Comparison of ENCODE assay signal across 16 cellular contexts in genomic region chr7:33754933-33755928, GRCh38.
DNase-seq lines count a peak whose midpoint lies in the region; TF ChIP-seq lines count a peak whose summit lies in the region.
"Had no signal": no experiment of that assay in that cellular context is flagged by ENCODE, and none has a peak within 500 bp of the region (broad histone marks: within the 10 kb centered on the region; RNA-seq: fewer than 3 reads in every experiment).

No MANE protein-coding gene starts in this region.

- no peaks in the 10 kb centered on the region for H3K9me3 ChIP-seq in SK-N-MC (ENCODE audit: low read depth, low read length)
- H3K9me3 ChIP-seq: transverse colon had no signal

- CTCF ChIA-PET in HEK293T (lab: Yijun Ruan, JAX): interaction anchor here (0.6 to 1.5 kb wide), 4 partner anchors 38 to 996 kb away, joined by 3 to 7 read pairs (median 4); partner anchors contain the start of gene BMPER

- H3K36me3 ChIP-seq in SK-N-MC (ENCODE audit: insufficient read depth, low read length): no peaks in the 10 kb centered on the region
- H3K36me3 ChIP-seq: transverse colon had no signal

- DNase-seq in HEK293T (ENCODE audit: extremely low spot score) (no peak), NCI-H1105 treated with DMSO at 0.1 percent for 48 hours (lab: John Stamatoyannopoulos, UW) (peak; percentile 68), SK-N-MC (ENCODE audit: low read depth, low spot score) (no peak), NOMO-1 treated with DMSO at 0.1 percent for 48 hours (lab: John Stamatoyannopoulos, UW; ENCODE audit: unreplicated experiment) (no peak), NCI-H187 treated with DMSO at 0.1 percent for 48 hours (lab: John Stamatoyannopoulos, UW) (no peak)
- DNase-seq in activated T-cell treated with anti-CD3 and anti-CD28 coated beads, Interleukin-2, amount 50 U/mL, for 1 hour: no peak
- DNase-seq: activated gamma-delta T cell treated with Interleukin-2 at 50 U/mL for 16 hours; AML-193; COR-L47; EL; NCI-H226; stimulated activated CD4-positive, alpha-beta T cell treated with anti-CD3 and anti-CD28 coated beads, Interleukin-2, amount 100 ng/mL, for 48 hours; transverse colon had no signal

- H3K36me3 Mint-ChIP-seq in nephron (ENCODE audit: low read depth): no peaks in the 10 kb centered on the region

- no peaks in the 10 kb centered on the region for H3K27me3 Mint-ChIP-seq in nephron (ENCODE audit: low read depth)

- H3K4me1 Mint-ChIP-seq in nephron: peaks cover 44% of the 10 kb centered on the region

- no peaks in the 10 kb centered on the region for H3K9me3 Mint-ChIP-seq in nephron
- H3K9me3 Mint-ChIP-seq: stimulated activated naive CD8-positive, alpha-beta T cell treated with anti-CD3 and anti-CD28 coated beads, Interleukin-15, Interleukin-2, amounts not matched to agents 100 ng/mL and 50 ng/mL, for 24 hours had no signal

- POLR2A ChIA-PET in HEK293T (lab: Yijun Ruan, JAX): interaction anchor here (0.9 to 1.4 kb wide), 5 partner anchors 9 to 149 kb away, joined by 3 to 5 read pairs (median 4); no protein-coding TSS in a partner anchor

- peak overlapping the region; percentile 11 to 37 (median 21) for H3K27ac Mint-ChIP-seq in nephron
- H3K27ac Mint-ChIP-seq: stimulated activated naive CD8-positive, alpha-beta T cell treated with anti-CD3 and anti-CD28 coated beads, Interleukin-15, Interleukin-2, amounts not matched to agents 100 ng/mL and 50 ng/mL, for 24 hours had no signal

- no peak for TF ChIP-seq CTCF in nephron (IDR thresholded peaks at IDR 0.05; ENCODE audit: unreplicated experiment in 3 of 3)

- peak overlapping the region; percentile 25 for H3K27ac ChIP-seq in SK-N-MC
- H3K27ac ChIP-seq: transverse colon had no signal

- no peak overlapping the region for H3K4me3 Mint-ChIP-seq in nephron
- H3K4me3 Mint-ChIP-seq: stimulated activated naive CD8-positive, alpha-beta T cell treated with anti-CD3 and anti-CD28 coated beads, Interleukin-15, Interleukin-2, amounts not matched to agents 100 ng/mL and 50 ng/mL, for 24 hours had no signal

- peak overlapping the region; percentile 34 for H3K4me3 ChIP-seq in SK-N-MC
- H3K4me3 ChIP-seq: K562, transverse colon had no signal

- H3K9ac ChIP-seq in SK-N-MC (ENCODE audit: insufficient read length): no peak overlapping the region

TF ChIP-seq in HEK293T, 16 proteins besides CTCF, POLR2A, EP300 and RAD21:
- TF ChIP-seq CTBP1 (IDR thresholded peaks at IDR 0.05; ENCODE audit: borderline replicate concordance) (0 out of 2 replicates have a peak, but pooled peaks have one; percentile 50), ARNT (IDR thresholded peaks at IDR 0.05) (no peak), TARDBP (IDR thresholded peaks at IDR 0.05) (no peak), ZNF384 (IDR thresholded peaks at IDR 0.05) (no peak), FOXA1 (IDR thresholded peaks at IDR 0.05) (no peak)
- TF ChIP-seq, protein P1, sequence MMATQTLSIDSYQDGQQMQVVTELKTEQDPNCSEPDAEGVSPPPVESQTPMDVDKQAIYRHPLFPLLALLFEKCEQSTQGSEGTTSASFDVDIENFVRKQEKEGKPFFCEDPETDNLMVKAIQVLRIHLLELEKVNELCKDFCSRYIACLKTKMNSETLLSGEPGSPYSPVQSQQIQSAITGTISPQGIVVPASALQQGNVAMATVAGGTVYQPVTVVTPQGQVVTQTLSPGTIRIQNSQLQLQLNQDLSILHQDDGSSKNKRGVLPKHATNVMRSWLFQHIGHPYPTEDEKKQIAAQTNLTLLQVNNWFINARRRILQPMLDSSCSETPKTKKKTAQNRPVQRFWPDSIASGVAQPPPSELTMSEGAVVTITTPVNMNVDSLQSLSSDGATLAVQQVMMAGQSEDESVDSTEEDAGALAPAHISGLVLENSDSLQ (IDR thresholded peaks at IDR 0.05): peak; percentile 91
TF ChIP-seq in HEK293T: peak in this region for 2.
